15 cellular contexts compared by ENCODE assay signal in genomic region chr16:17407321-17407720, GRCh38.
"Had no signal": no experiment of that assay in that cellular context is flagged by ENCODE, and none has a peak within 500 bp of the region (broad histone marks: within the 10 kb centered on the region; RNA-seq: fewer than 3 reads in every experiment).

No MANE protein-coding gene starts in this region.

- H3K27ac Mint-ChIP-seq: activated T-helper 17 cell treated with anti-CD3 and anti-CD28 coated beads, Interleukin-2, amount 50 U/mL, for 72 hours; dendritic cell treated with granulocyte-macrophage colony-stimulating factor and Interleukin-4, amounts not matched to agents 40 ng/mL and 50 ng/mL, for 4 days had no signal

- H3K27ac ChIP-seq: hepatocyte, VCaP had no signal

- H3K9me3 Mint-ChIP-seq: activated T-helper 17 cell treated with anti-CD3 and anti-CD28 coated beads, Interleukin-2, amount 50 U/mL, for 72 hours; dendritic cell treated with granulocyte-macrophage colony-stimulating factor and Interleukin-4, amounts not matched to agents 40 ng/mL and 50 ng/mL, for 4 days had no signal

- H3K9me3 ChIP-seq: mucosa of descending colon had no signal

- H3K4me3 ChIP-seq: hepatocyte, mucosa of descending colon had no signal

- H3K27me3 Mint-ChIP-seq: activated T-helper 17 cell treated with anti-CD3 and anti-CD28 coated beads, Interleukin-2, amount 50 U/mL, for 72 hours; dendritic cell treated with granulocyte-macrophage colony-stimulating factor and Interleukin-4, amounts not matched to agents 40 ng/mL and 50 ng/mL, for 4 days; naive thymus-derived CD8-positive, alpha-beta T cell had no signal

- ATAC-seq: activated T-helper 17 cell treated with anti-CD3 and anti-CD28 coated beads, Interleukin-2, amount 50 U/mL, for 72 hours; left lobe of liver; mucosa of descending colon; naive thymus-derived CD8-positive, alpha-beta T cell had no signal

- H3K27me3 ChIP-seq: hepatocyte had no signal

- DNase-seq: activated CD4-positive, alpha-beta T cell treated with anti-CD3 and anti-CD28 coated beads, Interleukin-2, amount 50 U/mL, for 48 hours; activated naive CD4-positive, alpha-beta T cell treated with Interleukin-2 at 50 U/mL for 16 hours; anterior cingulate cortex; cerebellar nuclear complex; effector memory CD4-positive, alpha-beta T cell; mucosa of descending colon; naive thymus-derived CD8-positive, alpha-beta T cell; retina; small intestine; trophoblast cell had no signal

- H3K4me3 Mint-ChIP-seq: activated T-helper 17 cell treated with anti-CD3 and anti-CD28 coated beads, Interleukin-2, amount 50 U/mL, for 72 hours; dendritic cell treated with granulocyte-macrophage colony-stimulating factor and Interleukin-4, amounts not matched to agents 40 ng/mL and 50 ng/mL, for 4 days; naive thymus-derived CD8-positive, alpha-beta T cell had no signal
